In the genomic region with DNA sequence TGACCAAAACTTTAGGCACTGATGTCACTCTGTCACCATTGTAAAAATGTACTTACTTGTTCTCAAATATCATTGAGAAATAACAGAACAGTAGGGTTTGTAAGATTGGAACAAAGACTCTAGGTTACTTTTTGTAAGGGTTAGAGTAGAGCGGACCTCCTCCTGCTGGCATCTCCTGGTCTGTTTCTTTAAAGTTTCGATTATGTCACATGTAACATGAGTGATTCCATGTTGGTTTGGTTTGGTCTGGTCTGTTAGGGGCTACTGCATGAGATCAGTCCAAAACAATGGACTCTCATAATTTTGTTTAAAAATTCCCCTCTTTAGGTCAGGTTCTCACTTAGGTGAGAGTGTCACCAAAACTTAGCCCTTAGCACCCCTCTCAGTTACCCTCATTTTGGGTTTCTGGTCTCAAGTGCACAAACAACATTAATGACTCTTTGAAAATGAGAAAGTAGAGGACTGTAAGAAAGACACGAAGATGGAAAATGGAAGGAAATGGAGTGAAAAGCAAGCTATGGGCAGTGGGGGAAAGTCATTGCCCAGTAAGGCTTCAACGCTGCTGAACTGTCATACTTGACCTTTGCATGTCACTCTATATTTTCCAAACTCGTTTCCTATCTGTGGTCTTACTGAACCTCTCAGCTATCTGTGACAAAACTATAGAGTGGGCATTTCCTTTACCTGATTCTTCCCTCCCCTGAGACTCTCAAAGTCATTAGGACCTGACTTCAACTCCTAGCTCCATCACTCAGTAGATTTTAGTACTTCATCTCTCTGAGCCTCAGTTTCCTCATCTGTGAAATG, we compare ENCODE assay signal across 26 cellular contexts. TPM values are rescaled to one million over a fixed set of nuclear protein-coding genes. Genes with fewer than 3 reads are reported as not detected.
A peak's percentile ranks its signal among the peaks of the same experiment; 100 is the strongest.
DNase-seq lines count a peak whose midpoint lies in the region; ATAC-seq, FAIRE-seq and TF ChIP-seq lines count a peak whose summit lies in the region.
"Had no signal": no experiment of that assay in that cellular context is flagged by ENCODE, and none has a peak within 500 bp of the region (broad histone marks: within the 10 kb centered on the region; RNA-seq: fewer than 3 reads in every experiment).

No MANE protein-coding gene starts in this region.

- H3K4me1 ChIP-seq in right lobe of liver: peaks cover 0 to 24% (median 12%) of the 10 kb centered on the region in 4 donors
- H3K4me1 ChIP-seq in transverse colon: peaks cover 9 to 45% (median 29%) of the 10 kb centered on the region in 4 donors
- H3K4me1 ChIP-seq: BLaER1, sigmoid colon had no signal

- H3K9me3 Mint-ChIP-seq in activated T-cell treated with anti-CD3 and anti-CD28 coated beads, Interleukin-2, amount 50 U/mL, for 24 hours: no peaks in the 10 kb centered on the region
- no peaks in the 10 kb centered on the region for H3K9me3 Mint-ChIP-seq in activated T-helper 17 cell treated with anti-CD3 and anti-CD28 coated beads, Interleukin-2, amount 50 U/mL, for 72 hours
- H3K9me3 Mint-ChIP-seq: neural crest cell, WTC11 had no signal

- H3K36me3 Mint-ChIP-seq in activated T-cell treated with anti-CD3 and anti-CD28 coated beads, Interleukin-2, amount 50 U/mL, for 24 hours (ENCODE audit: low read depth): no peaks in the 10 kb centered on the region
- H3K36me3 Mint-ChIP-seq in activated T-helper 17 cell treated with anti-CD3 and anti-CD28 coated beads, Interleukin-2, amount 50 U/mL, for 72 hours (ENCODE audit: low read depth): no peaks in the 10 kb centered on the region

- no peak for FAIRE-seq in D721Med (lab: Jason Lieb, UNC)

- no peak for TF ChIP-seq CTCF in right lobe of liver (IDR thresholded peaks at IDR 0.05)
- TF ChIP-seq CTCF in transverse colon (IDR thresholded peaks at IDR 0.05): no peak
- no peak for TF ChIP-seq CTCF in D721Med (IDR thresholded peaks at IDR 0.05; ENCODE audit: insufficient read depth, missing control alignments)

- H3K27ac ChIP-seq in right lobe of liver (peak overlapping the region in 2 of 3 donors; percentile 85 to 87), transverse colon (peak overlapping the region in 3 of 4 donors; percentile 56 to 64 (median 57))
- H3K27ac ChIP-seq: BLaER1, body of pancreas, sigmoid colon had no signal

- ATAC-seq in activated T-helper 17 cell treated with anti-CD3 and anti-CD28 coated beads, Interleukin-2, amount 50 U/mL, for 72 hours (replicated peaks): peak; percentile 73
- ATAC-seq in right lobe of liver: no peak
- no peak for ATAC-seq in HG02870 (IDR thresholded peaks at IDR 0.05; ENCODE audit: unreplicated experiment)
- ATAC-seq: body of pancreas, Right ventricle myocardium inferior, WTC11 had no signal

- no peak for DNase-seq in activated T-cell treated with anti-CD3 and anti-CD28 coated beads, Interleukin-2, amount 50 U/mL, for 24 hours
- no peak for DNase-seq in activated T-cell treated with anti-CD3 and anti-CD28 coated beads, Interleukin-2, amount 50 U/mL, for 48 hours
- no peak for DNase-seq in right lobe of liver
- DNase-seq in transverse colon: no peak
- no peak for DNase-seq in DMS153 treated with DMSO at 0.1 percent for 48 hours (lab: John Stamatoyannopoulos, UW; ENCODE audit: unreplicated experiment)
- no peak for DNase-seq in D721Med (ENCODE audit: insufficient read length, low spot score)
- DNase-seq: body of pancreas, KG1, MM.1S, NCI-H1436 treated with DMSO at 0.1 percent for 48 hours, NCI-H2107, NCI-H446 treated with DMSO at 0.1 percent for 48 hours, OCI-M1, sigmoid colon, T1000 had no signal

- H3K27me3 ChIP-seq in right lobe of liver (no peaks in the 10 kb centered on the region), transverse colon (no peaks in the 10 kb centered on the region)
- H3K27me3 ChIP-seq: BLaER1, body of pancreas, sigmoid colon had no signal

- peaks cover 29% of the 10 kb centered on the region for H3K4me1 Mint-ChIP-seq in activated T-cell treated with anti-CD3 and anti-CD28 coated beads, Interleukin-2, amount 50 U/mL, for 24 hours (ENCODE audit: low read depth)
- peaks cover 8% of the 10 kb centered on the region for H3K4me1 Mint-ChIP-seq in activated T-helper 17 cell treated with anti-CD3 and anti-CD28 coated beads, Interleukin-2, amount 50 U/mL, for 72 hours
- H3K4me1 Mint-ChIP-seq: WTC11 had no signal

- no peaks in the 10 kb centered on the region for H3K9me3 ChIP-seq in right lobe of liver
- H3K9me3 ChIP-seq in transverse colon: no peaks in the 10 kb centered on the region
- H3K9me3 ChIP-seq: BLaER1, body of pancreas, sigmoid colon had no signal

- 91% methylated on average over 5 of the region's 5 CpGs for WGBS in right lobe of liver (ENCODE audit: insufficient coverage, low coverage, low lambda C conversion rate, missing lambda C conversion rate)
- WGBS in transverse colon (ENCODE audit: low coverage in 1 of 2), 2 donors: 76 to 93% methylated on average over 4 to 5 of the region's 5 CpGs

- H3K4me3 ChIP-seq in right lobe of liver: no peak overlapping the region
- H3K4me3 ChIP-seq in transverse colon: no peak overlapping the region
- H3K4me3 ChIP-seq: BLaER1, body of pancreas, lung, sigmoid colon had no signal

- peak overlapping the region; percentile 18 for H3K27ac Mint-ChIP-seq in activated T-cell treated with anti-CD3 and anti-CD28 coated beads, Interleukin-2, amount 50 U/mL, for 24 hours
- H3K27ac Mint-ChIP-seq in activated T-helper 17 cell treated with anti-CD3 and anti-CD28 coated beads, Interleukin-2, amount 50 U/mL, for 72 hours: no peak overlapping the region
- H3K27ac Mint-ChIP-seq: WTC11 had no signal

- no peak overlapping the region for H3K4me3 Mint-ChIP-seq in activated T-cell treated with anti-CD3 and anti-CD28 coated beads, Interleukin-2, amount 50 U/mL, for 24 hours
- no peak overlapping the region for H3K4me3 Mint-ChIP-seq in activated T-helper 17 cell treated with anti-CD3 and anti-CD28 coated beads, Interleukin-2, amount 50 U/mL, for 72 hours
- H3K4me3 Mint-ChIP-seq: WTC11 had no signal

- in situ Hi-C loops in transverse colon (cut with MboI; ENCODE audit: low pct_ligation_motif_present in 1 of 4, low pct_unique_long_range_greater_than_20kb in 1 of 4, low sequenced_read_pairs in 3 of 4): no loop called here

- H3K36me3 ChIP-seq in right lobe of liver (no peaks in the 10 kb centered on the region), transverse colon (no peaks in the 10 kb centered on the region)
- H3K36me3 ChIP-seq: BLaER1 had no signal

- no peak for TF ChIP-seq EP300 in transverse colon (IDR thresholded peaks at IDR 0.05; ENCODE audit: low read depth)

- intact Hi-C loops in right lobe of liver (cut with DNase I): loop anchor here in 1 of 2 donors (5.0 kb wide), 1 partner anchor 113 kb away; a partner anchor contains a TSS
- intact Hi-C loops in transverse colon (cut with DNase I; ENCODE audit: low total_unique reads): no loop called here

- H3K27me3 Mint-ChIP-seq in activated T-cell treated with anti-CD3 and anti-CD28 coated beads, Interleukin-2, amount 50 U/mL, for 24 hours: no peaks in the 10 kb centered on the region
- peaks cover 4% of the 10 kb centered on the region for H3K27me3 Mint-ChIP-seq in activated T-helper 17 cell treated with anti-CD3 and anti-CD28 coated beads, Interleukin-2, amount 50 U/mL, for 72 hours

- no peak for TF ChIP-seq POLR2A in right lobe of liver (IDR thresholded peaks at IDR 0.05)
- TF ChIP-seq POLR2A in transverse colon (IDR thresholded peaks at IDR 0.05): no peak

RNA-seq across cellular contexts. Expression of a gene that starts 52.7 kb away (rescaled TPM):
- total RNA-seq in activated T-helper 17 cell treated with anti-CD3 and anti-CD28 coated beads, Interleukin-2, amount 50 U/mL, for 72 hours: not detected
- total RNA-seq in right lobe of liver (not detected), transverse colon (not detected)
- total RNA-seq: activated CD8-positive, alpha-beta memory T cell treated with anti-CD3 and anti-CD28 coated beads for 36 hours; body of pancreas; cerebellum; kidney epithelial cell; lung; neural crest cell; Right ventricle myocardium inferior; sigmoid colon; urinary bladder; WTC11 had no signal
